In the genomic region with DNA sequence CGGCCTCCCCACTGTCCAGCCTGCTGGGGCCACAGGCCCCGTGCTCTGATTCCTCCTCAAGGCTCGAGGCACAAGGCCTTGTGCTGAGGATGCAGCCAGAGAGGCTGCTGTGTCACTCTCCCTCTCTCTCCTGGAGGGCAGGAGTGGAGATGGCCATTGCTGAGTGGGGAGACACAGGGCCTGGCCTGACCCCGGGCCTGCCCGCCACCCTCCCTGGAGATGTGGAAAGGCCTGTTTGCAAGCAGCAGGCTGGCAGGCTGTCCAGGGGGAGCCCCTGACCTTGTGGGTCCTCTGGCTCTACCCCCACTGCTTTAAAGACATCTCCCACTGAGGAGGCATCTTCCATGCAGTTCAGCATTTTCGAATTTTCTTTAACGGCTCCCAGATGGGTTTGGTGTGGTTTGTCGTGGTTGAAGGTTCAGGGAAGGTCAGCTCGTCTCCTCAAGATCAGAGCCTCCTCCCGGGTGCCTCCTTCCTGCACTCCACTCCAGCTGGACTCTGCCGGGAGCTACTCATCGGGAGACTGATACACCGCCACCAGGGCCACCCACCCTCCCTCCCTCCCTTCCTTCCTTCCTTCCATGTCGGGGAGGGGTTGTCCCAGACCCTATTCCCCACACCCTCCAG, we compare ENCODE assay signal across 14 cellular contexts.
DNase-seq lines count a peak whose midpoint lies in the region; ATAC-seq and TF ChIP-seq lines count a peak whose summit lies in the region.
"Had no signal": no experiment of that assay in that cellular context is flagged by ENCODE, and none has a peak within 500 bp of the region (broad histone marks: within the 10 kb centered on the region; RNA-seq: fewer than 3 reads in every experiment).

No MANE protein-coding gene starts in this region.

- H3K36me3 ChIP-seq in fibroblast of lung (ENCODE audit: control insufficient read depth, insufficient read depth, low read length) (peaks cover 8% of the 10 kb centered on the region), psoas muscle (ENCODE audit: insufficient read depth in 1 of 2, low read depth in 1 of 2) (peaks cover 0 to 18% of the 10 kb centered on the region in 2 donors)

- H3K9me3 Mint-ChIP-seq in endothelial cell (ENCODE audit: unreplicated experiment) (no peaks in the 10 kb centered on the region), Calu3 (ENCODE audit: low read depth, unreplicated experiment) (peaks cover 2% of the 10 kb centered on the region)
- H3K9me3 Mint-ChIP-seq: activated naive CD8-positive, alpha-beta T cell treated with anti-CD3 and anti-CD28 coated beads, Interleukin-2, amount 10 ng/mL, durations not matched to agents 7 days and 5 days; endodermal cell had no signal

- H3K4me1 ChIP-seq in fibroblast of lung (ENCODE audit: control insufficient read depth, extremely low read depth, insufficient read depth, low read length): peaks cover 6% of the 10 kb centered on the region
- H3K4me1 ChIP-seq in psoas muscle: peaks cover 33% of the 10 kb centered on the region

- peaks cover 38% of the 10 kb centered on the region for H3K79me2 ChIP-seq in fibroblast of lung (ENCODE audit: control insufficient read depth, insufficient read depth, low read length)

- TF ChIP-seq CTCF in RWPE1 (conservative IDR thresholded peaks at IDR 0.05; ENCODE audit: low read depth): no peak
- TF ChIP-seq CTCF in fibroblast of lung (conservative IDR thresholded peaks at IDR 0.05 in 1 of 2, IDR thresholded peaks at IDR 0.05 in 1 of 2; ENCODE audit: low read depth in 1 of 2, low read length in 2 of 2): no peak
- no peak for TF ChIP-seq CTCF in psoas muscle (IDR thresholded peaks at IDR 0.05)
- no peak for TF ChIP-seq CTCF in endothelial cell (IDR thresholded peaks at IDR 0.05; ENCODE audit: unreplicated experiment)
- TF ChIP-seq CTCF in Calu3 (IDR thresholded peaks at IDR 0.05; ENCODE audit: unreplicated experiment): no peak

- H4K20me1 ChIP-seq in fibroblast of lung (ENCODE audit: control insufficient read depth, extremely low read depth, insufficient read depth, low read length): no peaks in the 10 kb centered on the region

- peaks cover 3% of the 10 kb centered on the region for H3K27me3 Mint-ChIP-seq in endothelial cell (ENCODE audit: unreplicated experiment)
- no peaks in the 10 kb centered on the region for H3K27me3 Mint-ChIP-seq in Calu3 (ENCODE audit: unreplicated experiment)

- H3K27ac Mint-ChIP-seq in endothelial cell (ENCODE audit: unreplicated experiment): no peak overlapping the region
- H3K27ac Mint-ChIP-seq in Calu3 (ENCODE audit: unreplicated experiment): no peak overlapping the region
- H3K27ac Mint-ChIP-seq: activated naive CD8-positive, alpha-beta T cell treated with anti-CD3 and anti-CD28 coated beads, Interleukin-2, amount 10 ng/mL, durations not matched to agents 7 days and 5 days; endodermal cell had no signal

- CTCF ChIA-PET in RWPE1 (lab: Yijun Ruan, JAX) (no interaction called here), Calu3 (lab: Charles Lee) (no interaction called here)

- intact Hi-C loops in psoas muscle (cut with DNase I): no loop called here
- intact Hi-C loops in Calu3 (cut with micrococcal nuclease; ENCODE audit: unreplicated experiment): no loop called here

- in situ Hi-C loops in ACHN (cut with HindIII; ENCODE audit: low pct_ligation_motif_present, low pct_unique_long_range_greater_than_20kb, low sequenced_read_pairs): no loop called here

- H3K9me3 ChIP-seq in fibroblast of lung (ENCODE audit: control insufficient read depth, insufficient read depth, low read depth, low read length): no peaks in the 10 kb centered on the region
- no peaks in the 10 kb centered on the region for H3K9me3 ChIP-seq in psoas muscle
- H3K9me3 ChIP-seq: suprapubic skin had no signal

- H3K4me2 ChIP-seq in fibroblast of lung (ENCODE audit: extremely low read depth, insufficient read depth, low read length): no peak overlapping the region

- H3K4me3 ChIP-seq in fibroblast of lung (replicated peaks in 1 of 4; ENCODE audit: control extremely low read depth in 1 of 4, insufficient read depth in 1 of 4, low read depth in 3 of 4, low read length in 4 of 4) (no peak overlapping the region), psoas muscle (no peak overlapping the region)
- H3K4me3 ChIP-seq: suprapubic skin had no signal

- no peak overlapping the region for H3K9ac ChIP-seq in fibroblast of lung (ENCODE audit: insufficient read depth, low read length)

- H3K27ac ChIP-seq in RWPE1: peak overlapping the region; percentile 6; the same call in 1 of the 2 replicates
- no peak overlapping the region for H3K27ac ChIP-seq in fibroblast of lung (ENCODE audit: insufficient read depth, low read length)
- peak overlapping the region; percentile 75 for H3K27ac ChIP-seq in psoas muscle
- H3K27ac ChIP-seq: suprapubic skin had no signal

- H3K27me3 ChIP-seq in fibroblast of lung (ENCODE audit: control insufficient read depth, insufficient read depth, low read length) (no peaks in the 10 kb centered on the region), psoas muscle (ENCODE audit: insufficient read depth in 3 of 3, low read length in 2 of 3) (no peaks in the 10 kb centered on the region)
- H3K27me3 ChIP-seq: suprapubic skin had no signal

- peaks cover 6% of the 10 kb centered on the region for H3K36me3 Mint-ChIP-seq in endothelial cell (ENCODE audit: low read depth, unreplicated experiment)
- H3K36me3 Mint-ChIP-seq in Calu3 (ENCODE audit: insufficient read depth, unreplicated experiment): no peaks in the 10 kb centered on the region
- H3K36me3 Mint-ChIP-seq: activated naive CD8-positive, alpha-beta T cell treated with anti-CD3 and anti-CD28 coated beads, Interleukin-2, amount 10 ng/mL, durations not matched to agents 7 days and 5 days had no signal

- WGBS in psoas muscle, 3 donors: 64 to 72% (median 64%) methylated on average over 14 of the region's 14 CpGs

- H2AFZ ChIP-seq in fibroblast of lung (ENCODE audit: low read length): no peak overlapping the region

- no TSS peak for BruUV-seq in Calu3 (replicated peaks; lab: Mats Ljungman, UMichigan)

- H3K4me1 Mint-ChIP-seq in endothelial cell (ENCODE audit: unreplicated experiment) (peaks cover 9% of the 10 kb centered on the region), Calu3 (ENCODE audit: low read depth, unreplicated experiment) (no peaks in the 10 kb centered on the region)
- H3K4me1 Mint-ChIP-seq: activated naive CD8-positive, alpha-beta T cell treated with anti-CD3 and anti-CD28 coated beads, Interleukin-2, amount 10 ng/mL, durations not matched to agents 7 days and 5 days; endodermal cell had no signal

- DNase-seq in RWPE1 (ENCODE audit: low spot score): no peak
- peak; percentile 30 to 37 for DNase-seq in fibroblast of lung (ENCODE audit: low read depth in 2 of 2)
- DNase-seq in psoas muscle: no peak
- DNase-seq in NCI-H187 treated with DMSO at 0.1 percent for 48 hours (lab: John Stamatoyannopoulos, UW): no peak
- DNase-seq in ACHN: no peak
- DNase-seq in endothelial cell (ENCODE audit: low spot score): no peak
- DNase-seq in Calu3: no peak
- DNase-seq: activated naive CD8-positive, alpha-beta T cell treated with anti-CD3 and anti-CD28 coated beads, Interleukin-2, amount 10 ng/mL, durations not matched to agents 7 days and 5 days; activated T-cell treated with anti-CD3 and anti-CD28 coated beads, Interleukin-2, amount 50 U/mL, for 1 hour; endodermal cell; NCI-H774; stimulated activated CD4-positive, alpha-beta T cell treated with anti-CD3 and anti-CD28 coated beads, Interleukin-1b, Interleukin-23, amount 100 ng/mL, for 48 hours had no signal

- H3K4me3 Mint-ChIP-seq in endothelial cell (ENCODE audit: unreplicated experiment): no peak overlapping the region
- H3K4me3 Mint-ChIP-seq in Calu3 (ENCODE audit: low read depth, unreplicated experiment): no peak overlapping the region
- H3K4me3 Mint-ChIP-seq: activated naive CD8-positive, alpha-beta T cell treated with anti-CD3 and anti-CD28 coated beads, Interleukin-2, amount 10 ng/mL, durations not matched to agents 7 days and 5 days; endodermal cell had no signal

- POLR2A ChIA-PET in RWPE1 (lab: Yijun Ruan, JAX; ENCODE audit: low non-redundant PET): no interaction called here

- ATAC-seq in psoas muscle: no peak
- ATAC-seq: right cardiac atrium had no signal

Comparison
In these comparisons a context has a peak if more than half of its experiments do, and no peak if none do; other contexts are left out.
1. DNase-seq: peak in fibroblast of lung (2 of 2); none in RWPE1 (single experiment), psoas muscle (0 of 2), NCI-H187 treated with DMSO at 0.1 percent for 48 hours (single experiment), ACHN (single experiment), endothelial cell (single experiment) and Calu3 (single experiment).